Comparison of ENCODE assay signal across 31 cellular contexts in the genomic region with DNA sequence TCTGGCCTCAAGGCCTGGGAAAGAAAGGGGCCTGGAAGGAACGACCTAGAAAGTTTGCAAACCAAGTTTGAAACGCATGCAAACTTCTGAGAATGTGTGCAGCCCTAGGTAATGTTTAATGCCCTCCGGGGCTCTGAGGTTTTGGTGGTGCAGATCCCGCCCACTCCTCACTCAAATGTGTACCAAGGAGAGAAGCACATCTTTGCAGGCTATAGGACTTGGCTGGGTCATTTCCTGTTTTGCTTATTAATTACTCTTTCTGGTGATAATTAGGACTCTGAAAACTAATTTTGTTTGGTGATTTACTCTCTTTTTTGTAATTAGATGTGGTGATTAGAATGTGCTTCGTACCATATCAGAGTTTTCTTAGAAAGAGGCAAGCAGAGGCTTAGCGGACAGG.
"Had no signal": no experiment of that assay in that cellular context is flagged by ENCODE, and none has a peak within 500 bp of the region (broad histone marks: within the 10 kb centered on the region; RNA-seq: fewer than 3 reads in every experiment).

No MANE protein-coding gene starts in this region.

- H3K27ac ChIP-seq: adrenal gland, body of pancreas, epithelial cell of prostate, neutrophil, skin epidermis, thoracic aorta, uterus had no signal

- H3K36me3 ChIP-seq: adrenal gland, neutrophil, thoracic aorta, uterus had no signal

- FAIRE-seq: colon, endometrium, frontal cortex, islet of Langerhans had no signal

- H3K4me3 Mint-ChIP-seq: activated CD4-positive, alpha-beta T cell treated with anti-CD3 and anti-CD28 coated beads for 36 hours; activated naive CD8-positive, alpha-beta T cell treated with anti-CD3 and anti-CD28 coated beads for 36 hours; mesothelial cell of epicardium; naive B cell; nephron progenitor cell; stimulated activated effector memory CD8-positive, alpha-beta T cell treated with anti-CD3 and anti-CD28 coated beads, Interleukin-12 subunit alpha, Interleukin-12 subunit beta, amount 100 ng/mL, for 72 hours; stimulated activated naive CD8-positive, alpha-beta T cell treated with anti-CD3 and anti-CD28 coated beads, Interleukin-15, Interleukin-2, amounts not matched to agents 100 ng/mL and 50 ng/mL, for 24 hours; T-helper 2 cell treated with Interferon-gamma antibody and Interleukin-4, amounts not matched to agents 5 μg/mL and 100 μg/mL, for 36 hours; type B pancreatic cell had no signal

- H3K4me1 Mint-ChIP-seq: activated CD4-positive, alpha-beta T cell treated with anti-CD3 and anti-CD28 coated beads for 36 hours; activated naive CD8-positive, alpha-beta T cell treated with anti-CD3 and anti-CD28 coated beads for 36 hours; mesothelial cell of epicardium; stimulated activated effector memory CD8-positive, alpha-beta T cell treated with anti-CD3 and anti-CD28 coated beads, Interleukin-12 subunit alpha, Interleukin-12 subunit beta, amount 100 ng/mL, for 72 hours had no signal

- H3K36me3 Mint-ChIP-seq: activated naive CD8-positive, alpha-beta T cell treated with anti-CD3 and anti-CD28 coated beads for 36 hours; mesothelial cell of epicardium; naive B cell; stimulated activated effector memory CD8-positive, alpha-beta T cell treated with anti-CD3 and anti-CD28 coated beads, Interleukin-12 subunit alpha, Interleukin-12 subunit beta, amount 100 ng/mL, for 72 hours; type B pancreatic cell had no signal

- H3K4me1 ChIP-seq: adrenal gland, body of pancreas, uterus had no signal

- H3K27me3 ChIP-seq: adrenal gland, body of pancreas, neutrophil, uterus had no signal

- ATAC-seq: activated CD4-positive, alpha-beta T cell treated with anti-CD3 and anti-CD28 coated beads for 36 hours; body of pancreas; sciatic nerve; stimulated activated effector memory CD8-positive, alpha-beta T cell treated with anti-CD3 and anti-CD28 coated beads, Interleukin-12 subunit alpha, Interleukin-12 subunit beta, amount 100 ng/mL, for 72 hours had no signal

- H3K9me3 Mint-ChIP-seq: activated naive CD8-positive, alpha-beta T cell treated with anti-CD3 and anti-CD28 coated beads for 36 hours; mesothelial cell of epicardium; nephron progenitor cell; T-helper 2 cell treated with Interferon-gamma antibody and Interleukin-4, amounts not matched to agents 5 μg/mL and 100 μg/mL, for 36 hours; type B pancreatic cell had no signal

- H3K4me3 ChIP-seq: adrenal gland, body of pancreas, skin epidermis, thoracic aorta, uterus had no signal

- H3K9me3 ChIP-seq: adrenal gland, body of pancreas, neutrophil, thoracic aorta, uterus had no signal

- DNase-seq: activated CD4-positive, alpha-beta T cell treated with anti-CD3 and anti-CD28 coated beads for 36 hours; activated CD4-positive, alpha-beta T cell treated with anti-CD3 and anti-CD28 coated beads, Interleukin-2, amount 50 U/mL, for 48 hours; activated CD4-positive, CD25-positive, alpha-beta regulatory T cell; activated CD8-positive, alpha-beta memory T cell treated with anti-CD3 and anti-CD28 coated beads for 24 hours; activated effector memory CD4-positive, alpha-beta T cell treated with Interleukin-2 at 50 U/mL for 16 hours; activated naive CD4-positive, alpha-beta T cell treated with Interleukin-2 at 50 U/mL for 16 hours; activated naive CD8-positive, alpha-beta T cell treated with anti-CD3 and anti-CD28 coated beads for 36 hours; adrenal gland; aorta; body of pancreas; effector CD8-positive, alpha-beta T cell; glutamatergic neuron; mammary epithelial cell; naive B cell; nephron progenitor cell; stimulated activated CD4-positive, alpha-beta T cell treated with anti-CD3 and anti-CD28 coated beads, Interleukin-4, amount 100 ng/mL, for 24 hours; uterus had no signal

- H3K27me3 Mint-ChIP-seq: activated naive CD8-positive, alpha-beta T cell treated with anti-CD3 and anti-CD28 coated beads for 36 hours; stimulated activated naive CD8-positive, alpha-beta T cell treated with anti-CD3 and anti-CD28 coated beads, Interleukin-15, Interleukin-2, amounts not matched to agents 100 ng/mL and 50 ng/mL, for 24 hours had no signal

- H3K27ac Mint-ChIP-seq: activated CD4-positive, alpha-beta T cell treated with anti-CD3 and anti-CD28 coated beads for 36 hours; activated naive CD8-positive, alpha-beta T cell treated with anti-CD3 and anti-CD28 coated beads for 36 hours; mesothelial cell of epicardium; naive B cell; stimulated activated naive CD8-positive, alpha-beta T cell treated with anti-CD3 and anti-CD28 coated beads, Interleukin-15, Interleukin-2, amounts not matched to agents 100 ng/mL and 50 ng/mL, for 24 hours; T-helper 2 cell treated with Interferon-gamma antibody and Interleukin-4, amounts not matched to agents 5 μg/mL and 100 μg/mL, for 36 hours; type B pancreatic cell had no signal
